ENCODE assay signal across 9 cellular contexts in genomic region chr16:67552476-67552875, GRCh38. TPM values are rescaled to one million over a fixed set of nuclear protein-coding genes. Genes with fewer than 3 reads are reported as not detected.
DNase-seq lines count a peak whose midpoint lies in the region; ATAC-seq and TF ChIP-seq lines count a peak whose summit lies in the region.
"Had no signal": no experiment of that assay in that cellular context is flagged by ENCODE, and none has a peak within 500 bp of the region (broad histone marks: within the 10 kb centered on the region; RNA-seq: fewer than 3 reads in every experiment).

No MANE protein-coding gene starts in this region.

- H3K9ac ChIP-seq in iPS-20b (ENCODE audit: low read depth, low read length) = peak overlapping the region; percentile 32; the same call in 1 of the 2 replicates

- H3K9me3 ChIP-seq in iPS-20b (ENCODE audit: insufficient read depth, low read depth, low read length) (no peaks in the 10 kb centered on the region), upper lobe of right lung (no peaks in the 10 kb centered on the region)

- peaks cover 28% of the 10 kb centered on the region for H3K36me3 Mint-ChIP-seq in activated B cell treated with CpG ODN at 0.5 μM for 24 hours (ENCODE audit: low read depth)

- H3K36me3 ChIP-seq in iPS-20b (ENCODE audit: insufficient read depth, low read depth, low read length) (peaks cover 6% of the 10 kb centered on the region; the same call in 1 of the 2 replicates), upper lobe of right lung (peaks cover 6% of the 10 kb centered on the region)

- no peak overlapping the region for H3K4me3 ChIP-seq in iPS-20b (ENCODE audit: low read length)
- H3K4me3 ChIP-seq in upper lobe of right lung = no peak overlapping the region
- H3K4me3 ChIP-seq in foreskin fibroblast (ENCODE audit: low read depth in 1 of 2, low read length in 2 of 2) = no peak overlapping the region
- H3K4me3 ChIP-seq: lung had no signal

- H3K27me3 Mint-ChIP-seq in activated B cell treated with CpG ODN at 0.5 μM for 24 hours = no peaks in the 10 kb centered on the region

- CTCF ChIA-PET in activated B cell treated with CpG ODN at 0.5 μM for 24 hours (lab: Charles Lee) = interaction anchor here (1.5 to 10.6 kb wide), 3 partner anchors 13 to 92 kb away, joined by 4 to 200 read pairs (median 16); partner anchors contain the start of genes CARMIL2 and CTCF

- no peak for TF ChIP-seq CTCF in activated B cell treated with CpG ODN at 0.5 μM for 24 hours (IDR thresholded peaks at IDR 0.05)
- no peak for TF ChIP-seq CTCF in upper lobe of right lung (IDR thresholded peaks at IDR 0.05)
- no peak for TF ChIP-seq CTCF in foreskin fibroblast (IDR thresholded peaks at IDR 0.05; ENCODE audit: low read depth, low read length)

- H3K27me3 ChIP-seq in iPS-20b (ENCODE audit: insufficient read depth, low read length) = no peaks in the 10 kb centered on the region
- no peaks in the 10 kb centered on the region for H3K27me3 ChIP-seq in upper lobe of right lung

- peak overlapping the region; percentile 96 for H3K27ac Mint-ChIP-seq in activated B cell treated with CpG ODN at 0.5 μM for 24 hours

- H3K27ac ChIP-seq in iPS-20b (ENCODE audit: low read length) (no peak overlapping the region), upper lobe of right lung (peak overlapping the region; percentile 47)

- H3K9me3 Mint-ChIP-seq in activated B cell treated with CpG ODN at 0.5 μM for 24 hours = no peaks in the 10 kb centered on the region

- ATAC-seq in Right ventricle myocardium inferior = peak; percentile 40
- ATAC-seq in activated B cell treated with CpG ODN at 0.5 μM for 24 hours (ENCODE audit: low read depth) = no peak
- no peak for ATAC-seq in upper lobe of right lung
- no peak for ATAC-seq in GM21717 (IDR thresholded peaks at IDR 0.05; ENCODE audit: unreplicated experiment)
- no peak for ATAC-seq in GM18498 (IDR thresholded peaks at IDR 0.05; ENCODE audit: unreplicated experiment)

- H3K4me1 Mint-ChIP-seq in activated B cell treated with CpG ODN at 0.5 μM for 24 hours = peaks cover 91% of the 10 kb centered on the region

- DNase-seq in Right ventricle myocardium inferior (ENCODE audit: missing footprints) (no peak), cardiac septum (ENCODE audit: low spot score) (no peak), activated B cell treated with CpG ODN at 0.5 μM for 24 hours (no peak), upper lobe of right lung (no peak), foreskin fibroblast (no peak)

- peak overlapping the region; percentile 70 for H3K4me3 Mint-ChIP-seq in activated B cell treated with CpG ODN at 0.5 μM for 24 hours

- POLR2A ChIA-PET in activated B cell treated with CpG ODN at 0.5 μM for 24 hours (lab: Charles Lee) = interaction anchor here (0.6 to 5.9 kb wide), 7 partner anchors 9 to 140 kb away, joined by 3 to 52 read pairs (median 5); partner anchors contain the start of gene CTCF

- intact Hi-C loops in Right ventricle myocardium inferior (cut with DNase I) = no loop called here
- intact Hi-C loops in cardiac septum (cut with DNase I) = no loop called here
- intact Hi-C loops in activated B cell treated with CpG ODN at 0.5 μM for 24 hours (cut with micrococcal nuclease) = loop anchor here (1.0 kb wide), 1 partner anchor 10 kb away; the partner anchor contains the start of gene CTCF
- intact Hi-C loops in upper lobe of right lung (cut with DNase I) = no loop called here

- H3K4me1 ChIP-seq in iPS-20b (ENCODE audit: insufficient read depth, low read length) (no peaks in the 10 kb centered on the region; the same call in 1 of the 2 replicates), upper lobe of right lung (peaks cover 27% of the 10 kb centered on the region)

RNA-seq across cellular contexts. Expression of gene CTCF, which starts 9.8 kb away (rescaled TPM):
- total RNA-seq in Right ventricle myocardium inferior = 28.2 TPM
- total RNA-seq in cardiac septum = 25.6 TPM
- 53.1 and 59.6 TPM in 2 replicates for total RNA-seq in activated B cell treated with CpG ODN at 0.5 μM for 24 hours
- total RNA-seq in upper lobe of right lung = 36.0 TPM

RNA-seq across cellular contexts. Expression of gene RIPOR1, which starts 23.8 kb away (rescaled TPM):
- total RNA-seq in Right ventricle myocardium inferior = 68.4 TPM
- 102 TPM for total RNA-seq in cardiac septum
- total RNA-seq in activated B cell treated with CpG ODN at 0.5 μM for 24 hours = 136 and 159 TPM in 2 replicates
- 133 TPM for total RNA-seq in upper lobe of right lung
